8 cellular contexts compared by ENCODE assay signal in genomic region chr19:46413262-46414031, GRCh38. TPM values are rescaled to one million over a fixed set of nuclear protein-coding genes. Genes with fewer than 3 reads are reported as not detected.
A peak's percentile ranks its signal among the peaks of the same experiment; 100 is the strongest.
DNase-seq lines count a peak whose midpoint lies in the region; ATAC-seq, FAIRE-seq and TF ChIP-seq lines count a peak whose summit lies in the region.

Gene CCDC8 (minus strand): TSS chr19:46413564. CDS start chr19:46412810, 754 bp downstream.

- H3K4me3 ChIP-seq in BJ (ENCODE audit: low read depth, low read length): peak within 1 kb of the TSS; percentile 65
- peak within 1 kb of the TSS; percentile 69 for H3K4me3 ChIP-seq in fibroblast of pulmonary artery (replicated peaks; ENCODE audit: low read depth, low read length)
- H3K4me3 ChIP-seq in BE2C (ENCODE audit: low read depth, low read length): no peak within 1 kb of the TSS

- peaks cover 69% of the 10 kb centered on the region for H3K4me1 Mint-ChIP-seq in neural crest cell

- H3K27me3 ChIP-seq in BJ (ENCODE audit: control insufficient read depth, insufficient read depth, low read length): no peaks in the 10 kb centered on the region
- no peaks in the 10 kb centered on the region for H3K27me3 ChIP-seq in BE2C

- ATAC-seq in GM19452 (IDR thresholded peaks at IDR 0.05; ENCODE audit: unreplicated experiment): no peak

- CTCF ChIA-PET in BJ (lab: Yijun Ruan, JAX): interaction anchor here (0.8 to 5.8 kb wide), 6 partner anchors 11 to 116 kb away, joined by 3 to 33 read pairs (median 3); no protein-coding TSS in a partner anchor

- peak within 1 kb of the TSS; percentile 95 for H3K27ac Mint-ChIP-seq in neural crest cell (ENCODE audit: unreplicated experiment)

- peak within 1 kb of the TSS; percentile 96 for H3K4me3 Mint-ChIP-seq in neural crest cell

- peak; percentile 56 for DNase-seq in BJ (ENCODE audit: low read depth)
- DNase-seq in NCI-H82 treated with DMSO at 0.1 percent for 48 hours (lab: John Stamatoyannopoulos, UW; ENCODE audit: unreplicated experiment): peak; percentile 44
- DNase-seq in fibroblast of pulmonary artery (ENCODE audit: low read depth): peak; percentile 96
- peak; percentile 78 for DNase-seq in neural crest cell (ENCODE audit: low read depth, low spot score)
- no peak for DNase-seq in NCI-H2196 treated with DMSO at 0.1 percent for 48 hours (lab: John Stamatoyannopoulos, UW; ENCODE audit: unreplicated experiment)
- DNase-seq in BE2C: no peak
- DNase-seq in D721Med (ENCODE audit: insufficient read length, low spot score): no peak

- peaks cover 3% of the 10 kb centered on the region for H3K36me3 ChIP-seq in BJ (ENCODE audit: control insufficient read depth, insufficient read depth, low read length)
- H3K36me3 ChIP-seq in BE2C: no peaks in the 10 kb centered on the region

- TF ChIP-seq CTCF in BJ (IDR thresholded peaks at IDR 0.05; ENCODE audit: insufficient read depth, low read depth, low read length) (no peak), fibroblast of pulmonary artery (IDR thresholded peaks at IDR 0.05; ENCODE audit: low read length, missing control alignments) (no peak), neural crest cell (conservative IDR thresholded peaks at IDR 0.05) (no peak), BE2C (IDR thresholded peaks at IDR 0.05; ENCODE audit: low read depth, low read length) (no peak), D721Med (IDR thresholded peaks at IDR 0.05; ENCODE audit: insufficient read depth, missing control alignments) (no peak)

- peaks cover 3% of the 10 kb centered on the region; the same call in 1 of the 2 replicates for H3K4me1 ChIP-seq in BE2C

- POLR2A ChIA-PET in BJ (lab: Charles Lee): no interaction called here

- peaks cover 6% of the 10 kb centered on the region for H3K36me3 Mint-ChIP-seq in neural crest cell (ENCODE audit: low read depth)

- H3K27me3 Mint-ChIP-seq in neural crest cell (ENCODE audit: low read depth): peaks cover 10% of the 10 kb centered on the region

- FAIRE-seq in D721Med (lab: Jason Lieb, UNC): no peak

- H3K9me3 ChIP-seq in BE2C: no peaks in the 10 kb centered on the region

- no peaks in the 10 kb centered on the region for H3K9me3 Mint-ChIP-seq in neural crest cell

RNA-seq across cellular contexts. Expression of gene CCDC8, which starts in this region (rescaled TPM):
- polyA plus RNA-seq in BJ (2011; rRNA removed): 6.9 and 7.7 TPM in 2 replicates
- 3.9 and 5.7 TPM in 2 replicates for polyA minus RNA-seq in BJ (2011; rRNA and poly(A)+ RNA removed)
- total RNA-seq in neural crest cell: 23.9 and 25.1 TPM in 2 replicates
- not detected for polyA plus RNA-seq in BE2C (2012; ENCODE audit: insufficient read depth, insufficient read length, low read depth)

Comparison
In these comparisons a context has a peak if more than half of its experiments do, and no peak if none do; other contexts are left out.
1. DNase-seq: peak in BJ (single experiment), NCI-H82 treated with DMSO at 0.1 percent for 48 hours (single experiment), fibroblast of pulmonary artery (single experiment) and neural crest cell (single experiment); none in NCI-H2196 treated with DMSO at 0.1 percent for 48 hours (single experiment), BE2C (single experiment) and D721Med (single experiment).